2 cellular contexts compared by ENCODE assay signal in genomic region chr13:60798503-60798902, GRCh38.
TF ChIP-seq lines count a peak whose summit lies in the region.

No MANE protein-coding gene starts in this region.

TF ChIP-seq in WTC11, 78 proteins besides CTCF, POLR2A, EP300 and RAD21 (continued from another document):
- TF ChIP-seq STAT6 (CRISPR knock-in tag; conservative IDR thresholded peaks at IDR 0.05; ENCODE audit: low read depth) (no peak), E2F4 (CRISPR knock-in tag; IDR thresholded peaks at IDR 0.05; ENCODE audit: borderline replicate concordance, low read depth) (no peak), ZNF281 (CRISPR knock-in tag; IDR thresholded peaks at IDR 0.05) (no peak), ZNF263 (CRISPR knock-in tag; IDR thresholded peaks at IDR 0.05; ENCODE audit: low read depth) (no peak), SMAD3 (CRISPR knock-in tag; IDR thresholded peaks at IDR 0.05; ENCODE audit: borderline replicate concordance) (no peak), ZBTB43 (CRISPR knock-in tag; IDR thresholded peaks at IDR 0.05) (no peak), ATF2 (CRISPR knock-in tag; IDR thresholded peaks at IDR 0.05; ENCODE audit: borderline replicate concordance, low read depth) (no peak), MYBL2 (CRISPR knock-in tag; IDR thresholded peaks at IDR 0.05) (no peak), FOXP4 (CRISPR knock-in tag; IDR thresholded peaks at IDR 0.05) (no peak), OVOL2 (CRISPR knock-in tag; IDR thresholded peaks at IDR 0.05; ENCODE audit: borderline replicate concordance) (no peak), GRHL2 (CRISPR knock-in tag; IDR thresholded peaks at IDR 0.05; ENCODE audit: insufficient replicate concordance, severe bottlenecking) (no peak), ZNF219 (CRISPR knock-in tag; IDR thresholded peaks at IDR 0.05; ENCODE audit: borderline replicate concordance) (no peak), ZNF317 (CRISPR knock-in tag; IDR thresholded peaks at IDR 0.05; ENCODE audit: borderline replicate concordance, low read depth) (no peak)

TF ChIP-seq in SK-N-SH, 30 proteins besides CTCF, POLR2A, EP300 and RAD21 (continued from another document):
- TF ChIP-seq IRF3 (IDR thresholded peaks at IDR 0.05; ENCODE audit: low read depth, low read length) (no peak), MAX (IDR thresholded peaks at IDR 0.05; ENCODE audit: low read depth) (no peak), MEF2A (IDR thresholded peaks at IDR 0.05; ENCODE audit: borderline replicate concordance, low read depth) (no peak), POLR2AphosphoS5 (IDR thresholded peaks at IDR 0.05; ENCODE audit: low read depth, low read length) (no peak)
TF ChIP-seq in SK-N-SH: peak in this region for 0.
